9 cellular contexts compared by ENCODE assay signal in the genomic region with DNA sequence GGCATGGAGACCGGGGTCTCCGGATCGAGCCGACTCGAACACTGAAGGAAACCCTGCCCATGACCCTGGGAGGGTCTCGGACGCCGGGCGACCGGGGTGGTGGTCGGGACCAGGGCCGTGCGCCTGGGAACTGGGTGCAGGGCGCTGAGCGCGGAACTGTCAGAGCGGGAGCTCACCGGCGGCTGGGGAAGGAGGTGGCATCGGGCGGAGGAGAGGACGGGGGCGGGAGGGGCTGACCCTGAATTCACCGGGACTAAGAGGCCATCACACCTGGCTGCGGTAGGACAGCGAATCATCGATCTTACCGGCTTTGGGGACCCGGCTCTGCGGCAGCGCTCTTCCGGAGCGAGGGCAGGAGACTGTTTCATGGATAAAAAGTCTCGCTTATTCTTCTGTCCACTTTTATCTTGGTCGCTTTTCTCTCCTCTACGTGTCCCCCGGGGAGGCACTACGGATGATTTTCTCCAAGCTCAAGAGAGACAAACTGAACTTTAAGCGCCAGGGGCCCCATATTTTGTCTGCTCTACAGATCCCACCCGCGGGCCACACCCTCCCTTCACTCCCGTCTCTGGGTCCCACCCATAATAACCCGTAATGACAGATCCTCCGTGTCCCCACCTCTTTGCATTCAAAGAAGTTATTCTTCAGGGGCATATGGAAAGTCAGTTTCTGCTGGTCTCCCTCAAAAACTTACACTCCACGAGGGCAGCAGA. TPM values are rescaled to one million over a fixed set of nuclear protein-coding genes. Genes with fewer than 3 reads are reported as not detected.
DNase-seq lines count a peak whose midpoint lies in the region; ATAC-seq, FAIRE-seq and TF ChIP-seq lines count a peak whose summit lies in the region.
"Had no signal": no experiment of that assay in that cellular context is flagged by ENCODE, and none has a peak within 500 bp of the region (broad histone marks: within the 10 kb centered on the region; RNA-seq: fewer than 3 reads in every experiment).

A gene with protein sequence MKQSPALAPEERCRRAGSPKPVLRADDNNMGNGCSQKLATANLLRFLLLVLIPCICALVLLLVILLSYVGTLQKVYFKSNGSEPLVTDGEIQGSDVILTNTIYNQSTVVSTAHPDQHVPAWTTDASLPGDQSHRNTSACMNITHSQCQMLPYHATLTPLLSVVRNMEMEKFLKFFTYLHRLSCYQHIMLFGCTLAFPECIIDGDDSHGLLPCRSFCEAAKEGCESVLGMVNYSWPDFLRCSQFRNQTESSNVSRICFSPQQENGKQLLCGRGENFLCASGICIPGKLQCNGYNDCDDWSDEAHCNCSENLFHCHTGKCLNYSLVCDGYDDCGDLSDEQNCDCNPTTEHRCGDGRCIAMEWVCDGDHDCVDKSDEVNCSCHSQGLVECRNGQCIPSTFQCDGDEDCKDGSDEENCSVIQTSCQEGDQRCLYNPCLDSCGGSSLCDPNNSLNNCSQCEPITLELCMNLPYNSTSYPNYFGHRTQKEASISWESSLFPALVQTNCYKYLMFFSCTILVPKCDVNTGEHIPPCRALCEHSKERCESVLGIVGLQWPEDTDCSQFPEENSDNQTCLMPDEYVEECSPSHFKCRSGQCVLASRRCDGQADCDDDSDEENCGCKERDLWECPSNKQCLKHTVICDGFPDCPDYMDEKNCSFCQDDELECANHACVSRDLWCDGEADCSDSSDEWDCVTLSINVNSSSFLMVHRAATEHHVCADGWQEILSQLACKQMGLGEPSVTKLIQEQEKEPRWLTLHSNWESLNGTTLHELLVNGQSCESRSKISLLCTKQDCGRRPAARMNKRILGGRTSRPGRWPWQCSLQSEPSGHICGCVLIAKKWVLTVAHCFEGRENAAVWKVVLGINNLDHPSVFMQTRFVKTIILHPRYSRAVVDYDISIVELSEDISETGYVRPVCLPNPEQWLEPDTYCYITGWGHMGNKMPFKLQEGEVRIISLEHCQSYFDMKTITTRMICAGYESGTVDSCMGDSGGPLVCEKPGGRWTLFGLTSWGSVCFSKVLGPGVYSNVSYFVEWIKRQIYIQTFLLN (minus strand): TSS at position 486 of the 713 bp plus-strand sequence. CDS start 118 bp downstream, at position 368.

- POLR2A ChIA-PET in RWPE1 (lab: Yijun Ruan, JAX; ENCODE audit: low non-redundant PET) = no interaction called here

- H4K91ac ChIP-seq in mesenchymal stem cell (ENCODE audit: low read length) = no peak within 1 kb of the TSS

- H2BK120ac ChIP-seq in mesenchymal stem cell (ENCODE audit: low read depth, low read length) = no peak within 1 kb of the TSS

- no peak within 1 kb of the TSS for H2AK5ac ChIP-seq in mesenchymal stem cell (ENCODE audit: low read length, severe bottlenecking)

- H3K4me1 ChIP-seq in mesenchymal stem cell (ENCODE audit: control insufficient read depth, insufficient read depth, low read depth, low read length) (peaks cover 10% of the 10 kb centered on the region), thyroid gland (peaks cover 22 to 26% of the 10 kb centered on the region in 2 donors)

- peak; percentile 14 for ATAC-seq in GM18505 (IDR thresholded peaks at IDR 0.05; ENCODE audit: unreplicated experiment)
- peak; percentile 12 for ATAC-seq in HG02759 (IDR thresholded peaks at IDR 0.05; ENCODE audit: unreplicated experiment)

- H2AFZ ChIP-seq in mesenchymal stem cell (ENCODE audit: low read depth, low read length) = peak within 1 kb of the TSS; percentile 1

- H3K27ac ChIP-seq in RWPE1 (no peak within 1 kb of the TSS), mesenchymal stem cell (ENCODE audit: low read length, poor library complexity, severe bottlenecking) (no peak within 1 kb of the TSS), thyroid gland (no peak within 1 kb of the TSS)

- H2BK12ac ChIP-seq in mesenchymal stem cell (ENCODE audit: low read length in 2 of 2) = peak within 1 kb of the TSS in 1 of 2 experiments; percentile 16

- no peak within 1 kb of the TSS for H2BK15ac ChIP-seq in mesenchymal stem cell (ENCODE audit: low read depth, poor library complexity, severe bottlenecking)

- TF ChIP-seq CTCF in RWPE1 (conservative IDR thresholded peaks at IDR 0.05; ENCODE audit: low read depth) = no peak
- TF ChIP-seq CTCF in thyroid gland (IDR thresholded peaks at IDR 0.05) = no peak

- no peak for FAIRE-seq in GM12892 (lab: Jason Lieb, UNC)
- FAIRE-seq: TTC549 had no signal

- no peak within 1 kb of the TSS for H2BK5ac ChIP-seq in mesenchymal stem cell (ENCODE audit: low read depth, low read length, poor library complexity, severe bottlenecking)

- H3K4me2 ChIP-seq in mesenchymal stem cell (ENCODE audit: low read length, poor library complexity, severe bottlenecking) = peak within 1 kb of the TSS; percentile 96

- H3K9me3 ChIP-seq in mesenchymal stem cell (ENCODE audit: control insufficient read depth, low read length) (peaks cover 10% of the 10 kb centered on the region), thyroid gland (no peaks in the 10 kb centered on the region)

- TF ChIP-seq POLR2A in GM18505 (IDR thresholded peaks at IDR 0.05; ENCODE audit: borderline replicate concordance, extremely low read depth, insufficient read depth, insufficient read length) (no peak), thyroid gland (IDR thresholded peaks at IDR 0.05) (no peak), GM12892 (IDR thresholded peaks at IDR 0.05; ENCODE audit: low read depth, low read length) (no peak)

- peaks cover 2% of the 10 kb centered on the region for H3K79me1 ChIP-seq in mesenchymal stem cell (replicated peaks; ENCODE audit: low read length, poor library complexity, severe bottlenecking)

- peak within 1 kb of the TSS; percentile 42 to 55 for H3K18ac ChIP-seq in mesenchymal stem cell (ENCODE audit: low read depth in 1 of 2, low read length in 2 of 2)

- peak within 1 kb of the TSS in 1 of 2 experiments; percentile 69 for H3K14ac ChIP-seq in mesenchymal stem cell (ENCODE audit: low read length in 2 of 2)

- DNase-seq in RWPE1 (ENCODE audit: low spot score) (peak; percentile 20), cortex of kidney (lab: John Stamatoyannopoulos, UW) (peak; percentile 9), mesenchymal stem cell (peak; percentile 16), thyroid gland (peak; percentile 33 to 43), GM12892 (ENCODE audit: insufficient read length) (no peak), EL (no peak)

- peak within 1 kb of the TSS in 1 of 2 experiments; percentile 83 for H3K23ac ChIP-seq in mesenchymal stem cell (ENCODE audit: low read length in 2 of 2)

- H3K9ac ChIP-seq in mesenchymal stem cell (ENCODE audit: low read length) = peak within 1 kb of the TSS; percentile 61

- H3K4me3 ChIP-seq in mesenchymal stem cell (ENCODE audit: insufficient read depth in 1 of 2, low read depth in 1 of 2, low read length in 2 of 2) = peak within 1 kb of the TSS; percentile 53 to 76
- H3K4me3 ChIP-seq in thyroid gland (replicated peaks in 1 of 3) = peak within 1 kb of the TSS; percentile 3 to 64 (median 38)

- CTCF ChIA-PET in RWPE1 (lab: Yijun Ruan, JAX) = interaction anchor here (0.5 to 1.8 kb wide), 11 partner anchors 10 to 457 kb away, joined by 3 to 11 read pairs (median 3); no protein-coding TSS in a partner anchor

- H3K27me3 ChIP-seq in mesenchymal stem cell (ENCODE audit: control insufficient read depth in 1 of 2, insufficient read depth in 1 of 2, low read length in 2 of 2) (peaks cover 0 to 31% of the 10 kb centered on the region in 2 experiments), thyroid gland (no peaks in the 10 kb centered on the region)

- peak within 1 kb of the TSS; percentile 82 for H4K8ac ChIP-seq in mesenchymal stem cell (ENCODE audit: low read length)

- no peaks in the 10 kb centered on the region for H3K36me3 ChIP-seq in mesenchymal stem cell (ENCODE audit: control insufficient read depth in 1 of 2, insufficient read depth in 2 of 2, low read depth in 1 of 2, low read length in 2 of 2)
- H3K36me3 ChIP-seq in thyroid gland = no peaks in the 10 kb centered on the region

- intact Hi-C loops in thyroid gland (cut with DNase I) = loop anchor here (10.0 kb wide), 1 partner anchor 163 kb away; no protein-coding TSS in a partner anchor

- WGBS in mesenchymal stem cell = 4% methylated on average over 43 of the region's 45 CpGs
- 5 to 7% methylated on average over 24 to 41 of the region's 45 CpGs for WGBS in thyroid gland, 2 donors

- H3K4ac ChIP-seq in mesenchymal stem cell (ENCODE audit: low read depth in 1 of 2, low read length in 2 of 2) = peak within 1 kb of the TSS; percentile 35 to 46

RNA-seq across cellular contexts. Expression of the gene that starts here (rescaled TPM):
- 0.29 TPM for polyA plus RNA-seq in mesenchymal stem cell (2013, experiment 1 of 2)
- polyA plus RNA-seq in mesenchymal stem cell (2013, experiment 2 of 2) = 0.32 TPM
- under 1 TPM; 0.11 to 0.96 (median 0.21) TPM for total RNA-seq in thyroid gland
- polyA plus RNA-seq in GM12892 (2012; ENCODE audit: missing spikeins) = not detected

Comparison
In these comparisons a context has a peak if more than half of its experiments do, and no peak if none do; other contexts are left out.
1. Peak in DNase-seq and H3K4me3 ChIP-seq in thyroid gland; RNA of the gene not detected or under 1 TPM.
2. DNase-seq: peak in RWPE1 (single experiment), cortex of kidney (single experiment) and mesenchymal stem cell (single experiment); none in GM12892 (single experiment) and EL (single experiment).